Comparison of ENCODE assay signal across 8 cellular contexts in genomic region chr9:36136277-36136893, GRCh38. TPM values are rescaled to one million over a fixed set of nuclear protein-coding genes. Genes with fewer than 3 reads are reported as not detected.
DNase-seq lines count a peak whose midpoint lies in the region; ATAC-seq and TF ChIP-seq lines count a peak whose summit lies in the region.

Gene GLIPR2 (plus strand): TSS chr9:36136733. CDS start chr9:36136779, 46 bp downstream.

- peak; percentile 13 to 70 for TF ChIP-seq POLR2A in suprapubic skin (IDR thresholded peaks at IDR 0.05)

- DNase-seq in COR-L47 (lab: John Stamatoyannopoulos, UW) (peak; percentile 30), SK-N-DZ (ENCODE audit: low spot score) (peak; percentile 63), globus pallidus (ENCODE audit: low spot score) (peak; percentile 86), occipital lobe (lab: John Stamatoyannopoulos, UW) (peak; percentile 67), suprapubic skin (ENCODE audit: low spot score in 2 of 2) (peak; percentile 79 to 84)
- peak; percentile 81 for DNase-seq in activated naive CD4-positive, alpha-beta T cell treated with Interleukin-2 at 50 U/mL for 16 hours

- peaks cover 42% of the 10 kb centered on the region for H3K4me1 ChIP-seq in suprapubic skin

- no peaks in the 10 kb centered on the region for H3K36me3 ChIP-seq in suprapubic skin

- 2% methylated on average over 20 of the region's 82 CpGs for WGBS in suprapubic skin

- peak in 1 of 2 donors; percentile 34 for TF ChIP-seq CTCF in suprapubic skin (IDR thresholded peaks at IDR 0.05)

- H3K27me3 ChIP-seq in suprapubic skin, result peaks cover 18% of the 10 kb centered on the region

- peak within 1 kb of the TSS; percentile 82 for H3K4me3 ChIP-seq in suprapubic skin

- no peaks in the 10 kb centered on the region for H3K9me3 ChIP-seq in suprapubic skin

- peak within 1 kb of the TSS; percentile 79 for H3K27ac ChIP-seq in suprapubic skin

- ATAC-seq in GM19372 (IDR thresholded peaks at IDR 0.05; ENCODE audit: low read depth, unreplicated experiment) (peak; percentile 97), HG03521 (IDR thresholded peaks at IDR 0.05; ENCODE audit: unreplicated experiment) (peak; percentile 94)

- TF ChIP-seq EP300 in suprapubic skin (IDR thresholded peaks at IDR 0.05), result no peak

RNA-seq across cellular contexts. Expression of gene GLIPR2, which starts in this region (rescaled TPM):
- 20.3 and 26.8 TPM in 2 replicates for polyA plus RNA-seq in SK-N-DZ (2014; cell fraction: cytosol; rRNA removed)
- polyA plus RNA-seq in SK-N-DZ (2014; cell fraction: nucleus; rRNA removed), result 8.6 and 12.2 TPM in 2 replicates
- total RNA-seq in occipital lobe, result 9.2 TPM
- total RNA-seq in suprapubic skin, result 1 to 10 TPM; 3.2 to 8.8 (median 5.6) TPM

Comparison
In these comparisons a context has a peak if more than half of its experiments do, and no peak if none do; other contexts are left out.
1. Peak in every context shown above with its lines: DNase-seq, ATAC-seq, H3K4me3 ChIP-seq and H3K27ac ChIP-seq.
2. DNase-seq: peak in every context shown above with its lines; median percentile 86 in globus pallidus; 82 in suprapubic skin; 81 in activated naive CD4-positive, alpha-beta T cell treated with Interleukin-2 at 50 U/mL for 16 hours; 67 in occipital lobe; 63 in SK-N-DZ; 30 in COR-L47.